Comparison of ENCODE assay signal across 11 cellular contexts in genomic region chr13:40706439-40706838, GRCh38.
"Had no signal": no experiment of that assay in that cellular context is flagged by ENCODE, and none has a peak within 500 bp of the region (broad histone marks: within the 10 kb centered on the region; RNA-seq: fewer than 3 reads in every experiment).

No MANE protein-coding gene starts in this region.

- H3K27ac Mint-ChIP-seq: endodermal cell; immature natural killer cell; natural killer cell treated with Interleukin-12 subunit alpha and Interleukin-12 subunit beta and Interleukin-15 and Interleukin-18, amount 100 ng/mL, for 72 hours had no signal

- H3K4me3 Mint-ChIP-seq: endodermal cell; immature natural killer cell; natural killer cell treated with Interleukin-12 subunit alpha and Interleukin-12 subunit beta and Interleukin-15 and Interleukin-18, amount 100 ng/mL, for 72 hours had no signal

- H3K27me3 Mint-ChIP-seq: natural killer cell treated with Interleukin-12 subunit alpha and Interleukin-12 subunit beta and Interleukin-15 and Interleukin-18, amount 100 ng/mL, for 72 hours had no signal

- ATAC-seq: heart left ventricle; natural killer cell treated with Interleukin-12 subunit alpha and Interleukin-12 subunit beta and Interleukin-15 and Interleukin-18, amount 100 ng/mL, for 72 hours; upper lobe of right lung had no signal

- H3K4me3 ChIP-seq: heart left ventricle, thoracic aorta, upper lobe of right lung had no signal

- H3K4me1 Mint-ChIP-seq: endodermal cell, immature natural killer cell had no signal

- DNase-seq: activated CD4-positive, alpha-beta T cell treated with anti-CD3 and anti-CD28 coated beads for 4 hours; activated effector memory CD4-positive, alpha-beta T cell treated with Interleukin-2 at 50 U/mL for 16 hours; activated T-cell treated with anti-CD3 and anti-CD28 coated beads, Interleukin-2, amount 50 U/mL, for 1 hour; endodermal cell; heart left ventricle; immature natural killer cell; mesenchymal stem cell; stimulated activated CD4-positive, alpha-beta T cell treated with anti-CD3 and anti-CD28 coated beads, Interleukin-1b, Interleukin-23, amount 100 ng/mL, for 48 hours; upper lobe of right lung had no signal
